In genomic region chr15:68311464-68311835, GRCh38 we compare ENCODE assay signal across 18 cellular contexts. TPM values are rescaled to one million over a fixed set of nuclear protein-coding genes. Genes with fewer than 3 reads are reported as not detected.
DNase-seq lines count a peak whose midpoint lies in the region; ATAC-seq and TF ChIP-seq lines count a peak whose summit lies in the region.
"Had no signal": no experiment of that assay in that cellular context is flagged by ENCODE, and none has a peak within 500 bp of the region (broad histone marks: within the 10 kb centered on the region; RNA-seq: fewer than 3 reads in every experiment).

No MANE protein-coding gene starts in this region.

- no peaks in the 10 kb centered on the region for H3K36me3 ChIP-seq in right atrium auricular region

- TF ChIP-seq CTCF in chondrocyte (IDR thresholded peaks at IDR 0.05) (no peak), osteocyte (IDR thresholded peaks at IDR 0.05) (no peak), right atrium auricular region (IDR thresholded peaks at IDR 0.05) (no peak)

- H3K4me1 Mint-ChIP-seq in activated naive CD8-positive, alpha-beta T cell treated with anti-CD3 and anti-CD28 coated beads, Interleukin-2, amount 10 ng/mL, durations not matched to agents 7 days and 5 days = peaks cover 4% of the 10 kb centered on the region
- peaks cover 2% of the 10 kb centered on the region for H3K4me1 Mint-ChIP-seq in activated naive CD8-positive, alpha-beta T cell treated with anti-CD3 and anti-CD28 coated beads, Interleukin-2, amount 50 U/mL, for 24 hours
- H3K4me1 Mint-ChIP-seq in chondrocyte (ENCODE audit: low read depth) = peaks cover 98% of the 10 kb centered on the region
- peaks cover 93% of the 10 kb centered on the region for H3K4me1 Mint-ChIP-seq in osteocyte (ENCODE audit: unreplicated experiment)

- H3K4me3 ChIP-seq in right atrium auricular region = no peak overlapping the region
- H3K4me3 ChIP-seq: GM12878, GM23248 had no signal

- H3K4me1 ChIP-seq in right atrium auricular region = peaks cover 0 to 19% of the 10 kb centered on the region in 2 donors

- H3K27ac ChIP-seq in right atrium auricular region = peak overlapping the region in 1 of 2 donors; percentile 20
- H3K27ac ChIP-seq: GM23248, KMS-11 had no signal

- no peak for ATAC-seq in activated naive CD8-positive, alpha-beta T cell treated with anti-CD3 and anti-CD28 coated beads, Interleukin-2, amount 10 ng/mL, durations not matched to agents 7 days and 5 days (ENCODE audit: low read depth)
- ATAC-seq in activated naive CD8-positive, alpha-beta T cell treated with anti-CD3 and anti-CD28 coated beads, Interleukin-2, amount 50 U/mL, for 24 hours = no peak
- ATAC-seq: GM12878, Panc1 had no signal

- no peak overlapping the region for H3K27ac Mint-ChIP-seq in activated naive CD8-positive, alpha-beta T cell treated with anti-CD3 and anti-CD28 coated beads, Interleukin-2, amount 10 ng/mL, durations not matched to agents 7 days and 5 days
- no peak overlapping the region for H3K27ac Mint-ChIP-seq in activated naive CD8-positive, alpha-beta T cell treated with anti-CD3 and anti-CD28 coated beads, Interleukin-2, amount 50 U/mL, for 24 hours
- H3K27ac Mint-ChIP-seq in chondrocyte (ENCODE audit: unreplicated experiment) (peak overlapping the region; percentile 99), osteocyte (ENCODE audit: unreplicated experiment) (peak overlapping the region; percentile 96)

- H3K27me3 ChIP-seq in right atrium auricular region = no peaks in the 10 kb centered on the region

- DNase-seq in activated naive CD8-positive, alpha-beta T cell treated with anti-CD3 and anti-CD28 coated beads, Interleukin-2, amount 10 ng/mL, durations not matched to agents 7 days and 5 days = peak; percentile 14
- no peak for DNase-seq in activated naive CD8-positive, alpha-beta T cell treated with anti-CD3 and anti-CD28 coated beads, Interleukin-2, amount 50 U/mL, for 24 hours
- DNase-seq in chondrocyte (ENCODE audit: low spot score) (no peak), osteocyte (ENCODE audit: extremely low spot score, unreplicated experiment) (no peak), NCI-H1092 (lab: John Stamatoyannopoulos, UW) (no peak), NCI-H2081 (lab: John Stamatoyannopoulos, UW) (no peak), right atrium auricular region (ENCODE audit: low spot score) (no peak)
- no peak for DNase-seq in stimulated activated CD4-positive, alpha-beta T cell treated with anti-CD3 and anti-CD28 coated beads, Interleukin-4, amount 100 ng/mL, for 24 hours
- DNase-seq: C1 segment of cervical spinal cord, GDM1, GM23248, NCI-H1436 treated with DMSO at 0.1 percent for 48 hours, NCI-H2029 treated with DMSO at 0.1 percent for 48 hours, NCI-H510A, NCI-H82 had no signal

- POLR2A ChIA-PET in activated naive CD8-positive, alpha-beta T cell treated with anti-CD3 and anti-CD28 coated beads, Interleukin-2, amount 10 ng/mL, durations not matched to agents 7 days and 5 days (lab: Charles Lee) = no interaction called here

- no peaks in the 10 kb centered on the region for H3K36me3 Mint-ChIP-seq in activated naive CD8-positive, alpha-beta T cell treated with anti-CD3 and anti-CD28 coated beads, Interleukin-2, amount 10 ng/mL, durations not matched to agents 7 days and 5 days
- H3K36me3 Mint-ChIP-seq in activated naive CD8-positive, alpha-beta T cell treated with anti-CD3 and anti-CD28 coated beads, Interleukin-2, amount 50 U/mL, for 24 hours (ENCODE audit: low read depth) = no peaks in the 10 kb centered on the region
- H3K36me3 Mint-ChIP-seq in chondrocyte (ENCODE audit: low read depth) = peaks cover 55% of the 10 kb centered on the region
- peaks cover 77% of the 10 kb centered on the region for H3K36me3 Mint-ChIP-seq in osteocyte (ENCODE audit: unreplicated experiment)

- peaks cover 7% of the 10 kb centered on the region for H3K27me3 Mint-ChIP-seq in activated naive CD8-positive, alpha-beta T cell treated with anti-CD3 and anti-CD28 coated beads, Interleukin-2, amount 10 ng/mL, durations not matched to agents 7 days and 5 days
- peaks cover under 1% of the 10 kb centered on the region for H3K27me3 Mint-ChIP-seq in activated naive CD8-positive, alpha-beta T cell treated with anti-CD3 and anti-CD28 coated beads, Interleukin-2, amount 50 U/mL, for 24 hours
- H3K27me3 Mint-ChIP-seq in chondrocyte (ENCODE audit: low read depth) (no peaks in the 10 kb centered on the region), osteocyte (ENCODE audit: unreplicated experiment) (no peaks in the 10 kb centered on the region)

- H3K4me3 Mint-ChIP-seq in activated naive CD8-positive, alpha-beta T cell treated with anti-CD3 and anti-CD28 coated beads, Interleukin-2, amount 10 ng/mL, durations not matched to agents 7 days and 5 days = no peak overlapping the region
- no peak overlapping the region for H3K4me3 Mint-ChIP-seq in activated naive CD8-positive, alpha-beta T cell treated with anti-CD3 and anti-CD28 coated beads, Interleukin-2, amount 50 U/mL, for 24 hours
- H3K4me3 Mint-ChIP-seq in chondrocyte (ENCODE audit: unreplicated experiment) (no peak overlapping the region), osteocyte (ENCODE audit: unreplicated experiment) (no peak overlapping the region)

- H3K9me3 ChIP-seq in right atrium auricular region = no peaks in the 10 kb centered on the region

- H3K9me3 Mint-ChIP-seq in activated naive CD8-positive, alpha-beta T cell treated with anti-CD3 and anti-CD28 coated beads, Interleukin-2, amount 10 ng/mL, durations not matched to agents 7 days and 5 days = no peaks in the 10 kb centered on the region
- H3K9me3 Mint-ChIP-seq in activated naive CD8-positive, alpha-beta T cell treated with anti-CD3 and anti-CD28 coated beads, Interleukin-2, amount 50 U/mL, for 24 hours = no peaks in the 10 kb centered on the region
- H3K9me3 Mint-ChIP-seq in chondrocyte (ENCODE audit: low read depth) (no peaks in the 10 kb centered on the region), osteocyte (ENCODE audit: unreplicated experiment) (no peaks in the 10 kb centered on the region)

RNA-seq across cellular contexts. Expression of gene FEM1B, which starts 33.9 kb away (rescaled TPM):
- total RNA-seq in activated naive CD8-positive, alpha-beta T cell treated with anti-CD3 and anti-CD28 coated beads, Interleukin-2, amount 10 ng/mL, durations not matched to agents 7 days and 5 days = 10 to 100 TPM; 51.9 to 54.0 TPM
- total RNA-seq in chondrocyte (46.0 to 52.7 TPM (median 49.1 TPM) in 3 replicates), osteocyte (71.1 and 71.5 TPM in 2 replicates), right atrium auricular region (10 to 100 TPM; 33.1 to 55.3 TPM)

Comparison
In these comparisons a context has a peak if more than half of its experiments do, and no peak if none do; other contexts are left out.
1. H3K27ac Mint-ChIP-seq: peak in chondrocyte (single experiment) and osteocyte (single experiment); none in activated naive CD8-positive, alpha-beta T cell treated with anti-CD3 and anti-CD28 coated beads, Interleukin-2, amount 10 ng/mL, durations not matched to agents 7 days and 5 days (single experiment) and activated naive CD8-positive, alpha-beta T cell treated with anti-CD3 and anti-CD28 coated beads, Interleukin-2, amount 50 U/mL, for 24 hours (single experiment).